33 cellular contexts compared by ENCODE assay signal in genomic region chrX:8345473-8345872, GRCh38.
DNase-seq lines count a peak whose midpoint lies in the region; ATAC-seq and TF ChIP-seq lines count a peak whose summit lies in the region.
"Had no signal": no experiment of that assay in that cellular context is flagged by ENCODE, and none has a peak within 500 bp of the region (broad histone marks: within the 10 kb centered on the region; RNA-seq: fewer than 3 reads in every experiment).

No MANE protein-coding gene starts in this region.

- H3K27ac ChIP-seq in caudate nucleus (ENCODE audit: low read depth, low read length), result no peak overlapping the region
- H3K27ac ChIP-seq: A549, left ventricle myocardium inferior, ovary, right atrium auricular region, suprapubic skin, uterus had no signal

- DNase-seq in A172 (ENCODE audit: low spot score) (peak; percentile 57), M059J (ENCODE audit: low read depth) (peak; percentile 20), astrocyte of the hippocampus (ENCODE audit: low read depth, low spot score) (peak; percentile 44), glomerular visceral epithelial cell (ENCODE audit: extremely low spot score) (peak; percentile 45), caudate nucleus (lab: John Stamatoyannopoulos, UW) (no peak), progenitor cell of endocrine pancreas (ENCODE audit: low spot score, unreplicated experiment) (no peak)
- DNase-seq: activated CD4-positive, alpha-beta T cell treated with anti-CD3 and anti-CD28 coated beads, Interleukin-2, amount 10 ng/mL, durations not matched to agents 24 days and 14 days; activated gamma-delta T cell treated with Interleukin-2 at 50 U/mL for 16 hours; activated T-cell treated with anti-CD3 and anti-CD28 coated beads, Interleukin-2, amount 50 U/mL, for 4 hours; AML-193; CD4-positive, CD25-positive, alpha-beta regulatory T cell; hypothalamus; immature natural killer cell; KBM-7; left ventricle myocardium inferior; MM.1S; NCI-H1417 treated with DMSO at 0.1 percent for 48 hours; NCI-H2029 treated with DMSO at 0.1 percent for 48 hours; NCI-H345; NCI-H82; ovary; RPMI8226; stimulated activated CD4-positive, alpha-beta T cell treated with anti-CD3 and anti-CD28 coated beads, Interleukin-1b, Interleukin-23, amount 100 ng/mL, for 48 hours; stimulated activated naive CD4-positive, alpha-beta T cell treated with Interleukin-2 at 50 U/mL for 16 hours; T-helper 1 cell; uterus had no signal

- no peaks in the 10 kb centered on the region for H3K9me3 Mint-ChIP-seq in progenitor cell of endocrine pancreas (ENCODE audit: low read depth)
- H3K9me3 Mint-ChIP-seq: activated CD4-positive, alpha-beta T cell treated with anti-CD3 and anti-CD28 coated beads, Interleukin-2, amount 10 ng/mL, durations not matched to agents 24 days and 14 days; activated T-cell treated with anti-CD3 and anti-CD28 coated beads, Interleukin-2, amount 50 U/mL, for 4 hours; WTC11 had no signal

- H3K27me3 Mint-ChIP-seq in progenitor cell of endocrine pancreas, result no peaks in the 10 kb centered on the region
- H3K27me3 Mint-ChIP-seq: activated CD4-positive, alpha-beta T cell treated with anti-CD3 and anti-CD28 coated beads, Interleukin-2, amount 10 ng/mL, durations not matched to agents 24 days and 14 days; CD4-positive, CD25-positive, alpha-beta regulatory T cell had no signal

- H3K36me3 Mint-ChIP-seq in progenitor cell of endocrine pancreas (ENCODE audit: insufficient read depth), result no peaks in the 10 kb centered on the region
- H3K36me3 Mint-ChIP-seq: CD4-positive, CD25-positive, alpha-beta regulatory T cell; immature natural killer cell; WTC11 had no signal

- TF ChIP-seq CTCF in progenitor cell of endocrine pancreas (IDR thresholded peaks at IDR 0.05; ENCODE audit: unreplicated experiment), result no peak

- H3K4me1 Mint-ChIP-seq in progenitor cell of endocrine pancreas (ENCODE audit: low read depth), result no peaks in the 10 kb centered on the region
- H3K4me1 Mint-ChIP-seq: activated CD4-positive, alpha-beta T cell treated with anti-CD3 and anti-CD28 coated beads, Interleukin-2, amount 10 ng/mL, durations not matched to agents 24 days and 14 days; CD4-positive, CD25-positive, alpha-beta regulatory T cell; immature natural killer cell; neural crest cell; WTC11 had no signal

- no peak overlapping the region for H3K4me3 Mint-ChIP-seq in progenitor cell of endocrine pancreas (ENCODE audit: low read depth)
- H3K4me3 Mint-ChIP-seq: activated CD4-positive, alpha-beta T cell treated with anti-CD3 and anti-CD28 coated beads, Interleukin-2, amount 10 ng/mL, durations not matched to agents 24 days and 14 days; activated T-cell treated with anti-CD3 and anti-CD28 coated beads, Interleukin-2, amount 50 U/mL, for 4 hours; CD4-positive, CD25-positive, alpha-beta regulatory T cell; immature natural killer cell; neural crest cell; WTC11 had no signal

- no peak overlapping the region for H3K27ac Mint-ChIP-seq in progenitor cell of endocrine pancreas
- H3K27ac Mint-ChIP-seq: activated CD4-positive, alpha-beta T cell treated with anti-CD3 and anti-CD28 coated beads, Interleukin-2, amount 10 ng/mL, durations not matched to agents 24 days and 14 days; CD4-positive, CD25-positive, alpha-beta regulatory T cell; immature natural killer cell; WTC11 had no signal

- ATAC-seq in GM21423 (IDR thresholded peaks at IDR 0.05; ENCODE audit: unreplicated experiment) (no peak), HG03097 (IDR thresholded peaks at IDR 0.05; ENCODE audit: low FRiP score, unreplicated experiment) (no peak)
- ATAC-seq: A549; activated T-cell treated with anti-CD3 and anti-CD28 coated beads, Interleukin-2, amount 50 U/mL, for 4 hours; WTC11 had no signal

Comparison
In these comparisons a context has a peak if more than half of its experiments do, and no peak if none do; other contexts are left out.
1. DNase-seq: peak in A172 (single experiment), M059J (single experiment), astrocyte of the hippocampus (single experiment) and glomerular visceral epithelial cell (single experiment); none in caudate nucleus (0 of 61) and progenitor cell of endocrine pancreas (single experiment).